In genomic region chr19:42010245-42011126, GRCh38 we compare ENCODE assay signal across 1 cellular context.
TF ChIP-seq lines count a peak whose summit lies in the region.

No MANE protein-coding gene starts in this region.

TF ChIP-seq in HEK293, 187 proteins besides CTCF, POLR2A, EP300 and RAD21 (continued from another document and continues in another):
- no peak for TF ChIP-seq HIC1 (tag by site-specific recombination; IDR thresholded peaks at IDR 0.05)
- peak; percentile 45 for TF ChIP-seq EGR2 (tag by site-specific recombination; IDR thresholded peaks at IDR 0.05; ENCODE audit: low read depth)
- TF ChIP-seq ZBTB1 (tag by site-specific recombination; IDR thresholded peaks at IDR 0.05), result no peak
- TF ChIP-seq ZNF658 (tag by site-specific recombination; IDR thresholded peaks at IDR 0.05), result no peak
- 0 out of 2 replicates have a peak, but pooled peaks have one; percentile 19 for TF ChIP-seq ZNF112 (tag by site-specific recombination; IDR thresholded peaks at IDR 0.05)
- no peak for TF ChIP-seq ZNF132 (tag by site-specific recombination; IDR thresholded peaks at IDR 0.05; ENCODE audit: borderline replicate concordance)
- peak; percentile 77; the same call in 1 of the 2 replicates for TF ChIP-seq PRDM6 (tag by site-specific recombination; IDR thresholded peaks at IDR 0.05)
- no peak for TF ChIP-seq ZNF354C (tag by site-specific recombination; IDR thresholded peaks at IDR 0.05; ENCODE audit: borderline replicate concordance, low read depth)
- no peak for TF ChIP-seq ZNF560 (tag by site-specific recombination; IDR thresholded peaks at IDR 0.05; ENCODE audit: borderline replicate concordance)
- no peak for TF ChIP-seq ZNF221 (tag by site-specific recombination; IDR thresholded peaks at IDR 0.05; ENCODE audit: borderline replicate concordance)
- TF ChIP-seq HOXD13 (CRISPR knock-in tag; IDR thresholded peaks at IDR 0.05; ENCODE audit: borderline replicate concordance), result no peak
- TF ChIP-seq ZNF518A (tag by site-specific recombination; conservative IDR thresholded peaks at IDR 0.05; ENCODE audit: low read depth), result peak; percentile 61
- no peak; the same call in 1 of the 2 replicates for TF ChIP-seq ZSCAN4 (tag by site-specific recombination; IDR thresholded peaks at IDR 0.05)
- TF ChIP-seq MEIS1 (CRISPR knock-in tag; IDR thresholded peaks at IDR 0.05; ENCODE audit: borderline replicate concordance), result no peak
- no peak; the same call in 1 of the 2 replicates for TF ChIP-seq ZBTB20 (tag by site-specific recombination; IDR thresholded peaks at IDR 0.05)
- no peak for TF ChIP-seq ZNF654 (tag by site-specific recombination; IDR thresholded peaks at IDR 0.05; ENCODE audit: low read depth)
- no peak for TF ChIP-seq BCL11B (tag by site-specific recombination; IDR thresholded peaks at IDR 0.05; ENCODE audit: low read depth)
- no peak for TF ChIP-seq ZNF571 (tag by site-specific recombination; IDR thresholded peaks at IDR 0.05)
- TF ChIP-seq SP3 (tag by site-specific recombination; IDR thresholded peaks at IDR 0.05), result no peak
- TF ChIP-seq ZNF114 (tag by site-specific recombination; IDR thresholded peaks at IDR 0.05), result no peak
- no peak for TF ChIP-seq ZBTB26 (tag by site-specific recombination; optimal IDR thresholded peaks at IDR 0.05)
- no peak for TF ChIP-seq SETDB1 (IDR thresholded peaks at IDR 0.05; ENCODE audit: insufficient read length, low read length)
- no peak for TF ChIP-seq PRDM2 (tag by site-specific recombination; IDR thresholded peaks at IDR 0.05; ENCODE audit: borderline replicate concordance)
- 0 out of 2 replicates have a peak, but pooled peaks have one; percentile 57 for TF ChIP-seq ZNF660 (tag by site-specific recombination; IDR thresholded peaks at IDR 0.05)
- TF ChIP-seq ZNF26 (tag by site-specific recombination; IDR thresholded peaks at IDR 0.05), result no peak
- no peak for TF ChIP-seq ZNF549 (tag by site-specific recombination; IDR thresholded peaks at IDR 0.05)
- TF ChIP-seq ZNF670 (tag by site-specific recombination; IDR thresholded peaks at IDR 0.05; ENCODE audit: low read depth), result no peak
- TF ChIP-seq ZNF488 (tag by site-specific recombination; IDR thresholded peaks at IDR 0.05), result no peak
- no peak for TF ChIP-seq ZNF704 (tag by site-specific recombination; IDR thresholded peaks at IDR 0.05)
- TF ChIP-seq ZNF248 (tag by site-specific recombination; IDR thresholded peaks at IDR 0.05), result no peak
- TF ChIP-seq ZNF529 (tag by site-specific recombination; IDR thresholded peaks at IDR 0.05; ENCODE audit: insufficient replicate concordance), result no peak
- TF ChIP-seq ZNF791 (tag by site-specific recombination; IDR thresholded peaks at IDR 0.05), result no peak
- TF ChIP-seq ZBTB8A (tag by site-specific recombination; IDR thresholded peaks at IDR 0.05), result no peak
- TF ChIP-seq GLIS1 (tag by site-specific recombination; IDR thresholded peaks at IDR 0.05), result no peak
- TF ChIP-seq ZSCAN16 (tag by site-specific recombination; IDR thresholded peaks at IDR 0.05), result 0 out of 2 replicates have a peak, but pooled peaks have one; percentile 26
- TF ChIP-seq ZNF184 (tag by site-specific recombination; IDR thresholded peaks at IDR 0.05), result no peak
- no peak for TF ChIP-seq BCL11A (tag by site-specific recombination; IDR thresholded peaks at IDR 0.05; ENCODE audit: low read depth)
- TF ChIP-seq ZNF174 (tag by site-specific recombination; IDR thresholded peaks at IDR 0.05), result no peak
- TF ChIP-seq RBAK (tag by site-specific recombination; IDR thresholded peaks at IDR 0.05), result no peak
- TF ChIP-seq ZNF610 (tag by site-specific recombination; IDR thresholded peaks at IDR 0.05; ENCODE audit: borderline replicate concordance), result no peak
